ENCODE assay signal across 13 cellular contexts in the genomic region with DNA sequence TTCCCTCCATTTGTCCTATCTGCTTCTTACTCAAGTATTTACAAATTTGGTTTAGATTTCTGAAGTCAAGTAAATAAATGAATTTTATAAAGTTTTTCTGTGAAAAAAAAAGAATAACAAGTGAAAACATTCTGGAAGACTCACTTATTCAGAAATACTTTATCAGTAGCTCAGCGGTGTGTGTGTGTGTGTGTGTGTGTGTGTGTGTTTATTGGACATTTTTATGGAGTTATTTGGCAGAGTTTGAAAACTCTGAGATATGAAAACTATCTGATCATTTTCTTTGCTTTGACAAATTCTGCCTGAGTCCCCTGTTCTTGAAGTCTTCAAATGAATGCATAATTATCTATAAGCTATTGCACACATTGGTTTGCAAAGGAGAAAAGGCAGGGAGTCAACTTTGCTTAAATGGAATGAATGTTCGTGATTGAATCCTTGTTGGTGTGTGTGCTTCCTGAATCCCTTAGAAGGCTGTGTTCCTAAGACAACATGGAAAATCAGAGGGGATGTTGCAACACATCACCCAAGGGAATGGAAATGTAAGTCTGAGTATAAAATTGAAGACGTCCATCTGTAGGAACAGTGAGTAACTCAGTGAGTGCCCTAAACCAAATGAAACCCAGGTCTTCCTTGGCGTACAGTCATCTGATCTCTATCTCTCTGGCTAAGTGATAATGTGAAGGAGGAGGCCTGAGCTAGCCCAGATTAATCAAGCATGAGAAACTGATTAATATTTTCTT.
A peak's percentile ranks its signal among the peaks of the same experiment; 100 is the strongest.
DNase-seq lines count a peak whose midpoint lies in the region; ATAC-seq, FAIRE-seq and TF ChIP-seq lines count a peak whose summit lies in the region.
"Had no signal": no experiment of that assay in that cellular context is flagged by ENCODE, and none has a peak within 500 bp of the region (broad histone marks: within the 10 kb centered on the region; RNA-seq: fewer than 3 reads in every experiment).

No MANE protein-coding gene starts in this region.

- ATAC-seq in HG02885 (IDR thresholded peaks at IDR 0.05; ENCODE audit: poor library complexity, unreplicated experiment) (peak; percentile 62), mucosa of descending colon (peak; percentile 54)
- ATAC-seq: left colon had no signal

- peaks cover 13% of the 10 kb centered on the region for H3K27me3 Mint-ChIP-seq in activated naive CD4-positive, alpha-beta T cell treated with anti-CD3 and anti-CD28 coated beads, Interleukin-2, amount 10 ng/mL, durations not matched to agents 7 days and 5 days

- FAIRE-seq in RCC 7860 (lab: Jason Lieb, UNC), result no peak
- FAIRE-seq: GM19239 had no signal

- DNase-seq in AG04449 (ENCODE audit: low read depth, low spot score) (peak; percentile 97), choroid plexus epithelial cell (ENCODE audit: low read depth) (peak; percentile 82), mucosa of descending colon (no peak), RCC 7860 (ENCODE audit: low spot score) (no peak), NCI-H1092 (lab: John Stamatoyannopoulos, UW) (no peak)
- DNase-seq in activated CD8-positive, alpha-beta memory T cell treated with anti-CD3 and anti-CD28 coated beads, Interleukin-2, amount 50 U/mL, for 4 hours, result no peak
- DNase-seq in activated naive CD4-positive, alpha-beta T cell treated with anti-CD3 and anti-CD28 coated beads, Interleukin-2, amount 10 ng/mL, durations not matched to agents 7 days and 5 days, result no peak
- DNase-seq: left colon; NCI-H524; stimulated activated CD4-positive, alpha-beta T cell treated with anti-CD3 and anti-CD28 coated beads, Interleukin-4, amount 100 ng/mL, for 24 hours had no signal

- no peaks in the 10 kb centered on the region for H3K9me3 ChIP-seq in mucosa of descending colon
- H3K9me3 ChIP-seq: ascending aorta had no signal

- CTCF ChIA-PET in AG04449 (lab: Yijun Ruan, JAX), result interaction anchor here (1.2 kb wide), 1 partner anchor 38 kb away, joined by 4 read pairs; no protein-coding TSS in a partner anchor
- CTCF ChIA-PET in activated naive CD4-positive, alpha-beta T cell treated with anti-CD3 and anti-CD28 coated beads, Interleukin-2, amount 10 ng/mL, durations not matched to agents 7 days and 5 days (lab: Charles Lee), result no interaction called here

- H3K4me1 ChIP-seq in mucosa of descending colon (ENCODE audit: low read depth), result no peaks in the 10 kb centered on the region
- H3K4me1 ChIP-seq: ascending aorta had no signal

- POLR2A ChIA-PET in AG04449 (lab: Yijun Ruan, JAX), result interaction anchor here (1.0 to 1.5 kb wide), 2 partner anchors 18 to 30 kb away, joined by 3 read pairs; no protein-coding TSS in a partner anchor

- no peak overlapping the region for H3K27ac Mint-ChIP-seq in activated naive CD4-positive, alpha-beta T cell treated with anti-CD3 and anti-CD28 coated beads, Interleukin-2, amount 10 ng/mL, durations not matched to agents 7 days and 5 days

- TF ChIP-seq CTCF in AG04449 (IDR thresholded peaks at IDR 0.05; ENCODE audit: insufficient read depth, low read length, missing control alignments) (no peak), choroid plexus epithelial cell (conservative IDR thresholded peaks at IDR 0.05; ENCODE audit: low read depth, low read length) (no peak), mucosa of descending colon (IDR thresholded peaks at IDR 0.05) (no peak)

- no peaks in the 10 kb centered on the region for H3K36me3 ChIP-seq in mucosa of descending colon (ENCODE audit: low read depth)
- H3K36me3 ChIP-seq: ascending aorta had no signal

- H3K9me3 Mint-ChIP-seq in activated naive CD4-positive, alpha-beta T cell treated with anti-CD3 and anti-CD28 coated beads, Interleukin-2, amount 10 ng/mL, durations not matched to agents 7 days and 5 days, result no peaks in the 10 kb centered on the region

- no peaks in the 10 kb centered on the region for H3K36me3 Mint-ChIP-seq in activated naive CD4-positive, alpha-beta T cell treated with anti-CD3 and anti-CD28 coated beads, Interleukin-2, amount 10 ng/mL, durations not matched to agents 7 days and 5 days

- no peak overlapping the region for H3K4me3 Mint-ChIP-seq in activated naive CD4-positive, alpha-beta T cell treated with anti-CD3 and anti-CD28 coated beads, Interleukin-2, amount 10 ng/mL, durations not matched to agents 7 days and 5 days

- H3K4me3 ChIP-seq in AG04449 (ENCODE audit: low read depth, low read length), result no peak overlapping the region
- H3K4me3 ChIP-seq in choroid plexus epithelial cell (ENCODE audit: low read depth, low read length), result no peak overlapping the region
- H3K4me3 ChIP-seq in mucosa of descending colon, result no peak overlapping the region
- H3K4me3 ChIP-seq: ascending aorta had no signal

- intact Hi-C loops in mucosa of descending colon (cut with DNase I, micrococcal nuclease), result no loop called here

- peaks cover 2% of the 10 kb centered on the region for H3K4me1 Mint-ChIP-seq in activated naive CD4-positive, alpha-beta T cell treated with anti-CD3 and anti-CD28 coated beads, Interleukin-2, amount 10 ng/mL, durations not matched to agents 7 days and 5 days

Comparison
In these comparisons a context has a peak if more than half of its experiments do, and no peak if none do; other contexts are left out.
1. DNase-seq: peak in AG04449 (single experiment) and choroid plexus epithelial cell (single experiment); none in mucosa of descending colon (0 of 3), RCC 7860 (single experiment), NCI-H1092 (single experiment), activated CD8-positive, alpha-beta memory T cell treated with anti-CD3 and anti-CD28 coated beads, Interleukin-2, amount 50 U/mL, for 4 hours (single experiment) and activated naive CD4-positive, alpha-beta T cell treated with anti-CD3 and anti-CD28 coated beads, Interleukin-2, amount 10 ng/mL, durations not matched to agents 7 days and 5 days (single experiment).